Comparison of ENCODE assay signal across 22 cellular contexts in genomic region chr2:216563646-216564045, GRCh38.
"Had no signal": no experiment of that assay in that cellular context is flagged by ENCODE, and none has a peak within 500 bp of the region (broad histone marks: within the 10 kb centered on the region; RNA-seq: fewer than 3 reads in every experiment).

No MANE protein-coding gene starts in this region.

- H3K4me1 ChIP-seq: adrenal gland, body of pancreas, SJCRH30 had no signal

- H3K36me3 ChIP-seq: adrenal gland, SJCRH30 had no signal

- H3K9me3 Mint-ChIP-seq: activated CD8-positive, alpha-beta T cell treated with anti-CD3 and anti-CD28 coated beads for 36 hours; T-helper 2 cell treated with Interferon-gamma antibody and Interleukin-4, amounts not matched to agents 5 μg/mL and 100 μg/mL, for 36 hours had no signal

- H3K27me3 Mint-ChIP-seq: activated CD8-positive, alpha-beta T cell treated with anti-CD3 and anti-CD28 coated beads for 36 hours had no signal

- H3K4me3 Mint-ChIP-seq: activated CD8-positive, alpha-beta T cell treated with anti-CD3 and anti-CD28 coated beads for 36 hours; activated naive CD8-positive, alpha-beta T cell treated with anti-CD3 and anti-CD28 coated beads, Interleukin-2, amount 10 ng/mL, durations not matched to agents 7 days and 5 days; IgD-negative memory B cell; T-helper 2 cell treated with Interferon-gamma antibody and Interleukin-4, amounts not matched to agents 5 μg/mL and 100 μg/mL, for 36 hours had no signal

- H3K27ac ChIP-seq: adrenal gland, body of pancreas, SJCRH30 had no signal

- H3K9me3 ChIP-seq: adrenal gland, body of pancreas, SJCRH30, SK-N-SH had no signal

- ATAC-seq: activated CD4-positive, CD25-positive, alpha-beta regulatory T cell treated with anti-CD3 and anti-CD28 coated beads, Interleukin-2, amount 50 U/mL, for 24 hours; activated CD8-positive, alpha-beta T cell treated with anti-CD3 and anti-CD28 coated beads for 36 hours; body of pancreas; Right ventricle myocardium inferior had no signal

- H3K27ac Mint-ChIP-seq: activated CD8-positive, alpha-beta T cell treated with anti-CD3 and anti-CD28 coated beads for 36 hours; activated naive CD8-positive, alpha-beta T cell treated with anti-CD3 and anti-CD28 coated beads, Interleukin-2, amount 10 ng/mL, durations not matched to agents 7 days and 5 days; IgD-negative memory B cell; T-helper 2 cell treated with Interferon-gamma antibody and Interleukin-4, amounts not matched to agents 5 μg/mL and 100 μg/mL, for 36 hours had no signal

- DNase-seq: activated CD4-positive, alpha-beta T cell treated with anti-CD3 and anti-CD28 coated beads for 4 hours; activated CD8-positive, alpha-beta memory T cell treated with anti-CD3 and anti-CD28 coated beads, Interleukin-2, amount 50 U/mL, for 48 hours; activated CD8-positive, alpha-beta T cell treated with anti-CD3 and anti-CD28 coated beads for 36 hours; activated naive CD4-positive, alpha-beta T cell treated with anti-CD3 and anti-CD28 coated beads, Interleukin-2, amount 50 U/mL, for 16 hours; activated naive CD8-positive, alpha-beta T cell treated with anti-CD3 and anti-CD28 coated beads, Interleukin-2, amount 10 ng/mL, durations not matched to agents 7 days and 5 days; activated T-cell treated with anti-CD3 and anti-CD28 coated beads, Interleukin-2, amount 50 U/mL, for 1 hour; adrenal gland; body of pancreas; KG1; NCI-H1092; NCI-H1417; NCI-H1930; NCI-H2171 treated with DMSO at 0.1 percent for 48 hours; NCI-H226; NCI-H526; NCI-H82; SJCRH30; SK-N-SH had no signal

- H3K27me3 ChIP-seq: adrenal gland, body of pancreas, SJCRH30 had no signal

- H3K4me1 Mint-ChIP-seq: activated naive CD8-positive, alpha-beta T cell treated with anti-CD3 and anti-CD28 coated beads, Interleukin-2, amount 10 ng/mL, durations not matched to agents 7 days and 5 days; IgD-negative memory B cell had no signal

- H3K4me3 ChIP-seq: adrenal gland, body of pancreas, SJCRH30 had no signal
